19 cellular contexts compared by ENCODE assay signal in genomic region chr4:1126506-1126905, GRCh38. TPM values are rescaled to one million over a fixed set of nuclear protein-coding genes. Genes with fewer than 3 reads are reported as not detected.
"Had no signal": no experiment of that assay in that cellular context is flagged by ENCODE, and none has a peak within 500 bp of the region (broad histone marks: within the 10 kb centered on the region; RNA-seq: fewer than 3 reads in every experiment).

No MANE protein-coding gene starts in this region.

- H3K4me3 ChIP-seq: colonic mucosa, left ventricle myocardium inferior, prostate gland, right atrium auricular region, tibial artery had no signal

- H3K4me1 ChIP-seq: colonic mucosa, foreskin keratinocyte, prostate gland, right atrium auricular region had no signal

- H3K27me3 ChIP-seq: colonic mucosa, right atrium auricular region, tibial artery had no signal

- H3K27ac ChIP-seq: colonic mucosa, foreskin keratinocyte, left ventricle myocardium inferior, prostate gland, right atrium auricular region, tibial artery had no signal

- H3K9me3 ChIP-seq: colonic mucosa, left ventricle myocardium inferior, prostate gland, right atrium auricular region, tibial artery had no signal

- ATAC-seq: activated CD8-positive, alpha-beta memory T cell treated with anti-CD3 and anti-CD28 coated beads, Interleukin-2, amount 10 ng/mL, durations not matched to agents 7 days and 5 days; foreskin keratinocyte; stimulated activated naive CD8-positive, alpha-beta T cell treated with anti-CD3 and anti-CD28 coated beads, Interleukin-15, Interleukin-2, amounts not matched to agents 100 U/mL and 50 U/mL, for 24 hours had no signal

- DNase-seq: activated B cell treated with CpG ODN at 0.5 μM for 24 hours; activated CD4-positive, alpha-beta memory T cell treated with anti-CD3 and anti-CD28 coated beads, Interleukin-2, amount 10 ng/mL, durations not matched to agents 7 days and 5 days; activated CD4-positive, alpha-beta T cell treated with anti-CD3 and anti-CD28 coated beads for 48 hours; activated CD8-positive, alpha-beta memory T cell treated with anti-CD3 and anti-CD28 coated beads, Interleukin-2, amount 10 ng/mL, durations not matched to agents 7 days and 5 days; activated naive CD8-positive, alpha-beta T cell treated with anti-CD3 and anti-CD28 coated beads for 36 hours; central memory CD4-positive, alpha-beta T cell; colonic mucosa; foreskin keratinocyte; left ventricle myocardium inferior; mammary epithelial cell; naive B cell; stimulated activated CD4-positive, alpha-beta T cell treated with anti-CD3 and anti-CD28 coated beads, Interleukin-2, amount 100 ng/mL, for 24 hours; stimulated activated naive CD8-positive, alpha-beta T cell treated with anti-CD3 and anti-CD28 coated beads, Interleukin-15, Interleukin-2, amounts not matched to agents 100 U/mL and 50 U/mL, for 24 hours; substantia nigra; T-helper 1 cell; T-helper 9 cell; tibial artery had no signal

- H3K36me3 ChIP-seq: colonic mucosa, left ventricle myocardium inferior, prostate gland, right atrium auricular region, tibial artery had no signal

RNA-seq across cellular contexts. Expression of gene RNF212, which starts 13.1 kb away (rescaled TPM):
- total RNA-seq: left ventricle myocardium inferior had no signal
